In genomic region chr2:12340164-12340563, GRCh38 we compare ENCODE assay signal across 2 cellular contexts.
TF ChIP-seq lines count a peak whose summit lies in the region.

No MANE protein-coding gene starts in this region.

TF ChIP-seq in SK-N-SH, 30 proteins besides CTCF, POLR2A, EP300 and RAD21 (continued from another document):
- TF ChIP-seq, protein P1, sequence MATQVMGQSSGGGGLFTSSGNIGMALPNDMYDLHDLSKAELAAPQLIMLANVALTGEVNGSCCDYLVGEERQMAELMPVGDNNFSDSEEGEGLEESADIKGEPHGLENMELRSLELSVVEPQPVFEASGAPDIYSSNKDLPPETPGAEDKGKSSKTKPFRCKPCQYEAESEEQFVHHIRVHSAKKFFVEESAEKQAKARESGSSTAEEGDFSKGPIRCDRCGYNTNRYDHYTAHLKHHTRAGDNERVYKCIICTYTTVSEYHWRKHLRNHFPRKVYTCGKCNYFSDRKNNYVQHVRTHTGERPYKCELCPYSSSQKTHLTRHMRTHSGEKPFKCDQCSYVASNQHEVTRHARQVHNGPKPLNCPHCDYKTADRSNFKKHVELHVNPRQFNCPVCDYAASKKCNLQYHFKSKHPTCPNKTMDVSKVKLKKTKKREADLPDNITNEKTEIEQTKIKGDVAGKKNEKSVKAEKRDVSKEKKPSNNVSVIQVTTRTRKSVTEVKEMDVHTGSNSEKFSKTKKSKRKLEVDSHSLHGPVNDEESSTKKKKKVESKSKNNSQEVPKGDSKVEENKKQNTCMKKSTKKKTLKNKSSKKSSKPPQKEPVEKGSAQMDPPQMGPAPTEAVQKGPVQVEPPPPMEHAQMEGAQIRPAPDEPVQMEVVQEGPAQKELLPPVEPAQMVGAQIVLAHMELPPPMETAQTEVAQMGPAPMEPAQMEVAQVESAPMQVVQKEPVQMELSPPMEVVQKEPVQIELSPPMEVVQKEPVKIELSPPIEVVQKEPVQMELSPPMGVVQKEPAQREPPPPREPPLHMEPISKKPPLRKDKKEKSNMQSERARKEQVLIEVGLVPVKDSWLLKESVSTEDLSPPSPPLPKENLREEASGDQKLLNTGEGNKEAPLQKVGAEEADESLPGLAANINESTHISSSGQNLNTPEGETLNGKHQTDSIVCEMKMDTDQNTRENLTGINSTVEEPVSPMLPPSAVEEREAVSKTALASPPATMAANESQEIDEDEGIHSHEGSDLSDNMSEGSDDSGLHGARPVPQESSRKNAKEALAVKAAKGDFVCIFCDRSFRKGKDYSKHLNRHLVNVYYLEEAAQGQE (IDR thresholded peaks at IDR 0.05; ENCODE audit: low read depth, low read length) = no peak
- TF ChIP-seq FOSL2 (IDR thresholded peaks at IDR 0.05; ENCODE audit: borderline replicate concordance, low read depth) = no peak
- TF ChIP-seq TCF12 (IDR thresholded peaks at IDR 0.05) = 0 out of 2 replicates have a peak, but pooled peaks have one; percentile 7
- TF ChIP-seq MEF2A (IDR thresholded peaks at IDR 0.05; ENCODE audit: borderline replicate concordance, low read depth) = no peak
- TF ChIP-seq USF1 (IDR thresholded peaks at IDR 0.05; ENCODE audit: borderline replicate concordance, low read depth) = no peak
- TF ChIP-seq SIN3A (IDR thresholded peaks at IDR 0.05; ENCODE audit: borderline replicate concordance, low read depth, low read length) = no peak
TF ChIP-seq in SK-N-SH: peak in this region for 1.

TF ChIP-seq in SK-N-SH treated with all-trans-retinoic acid at 6 μM for 48 hours, 23 proteins besides CTCF, POLR2A, EP300 and RAD21 (continued from another document):
- no peak for TF ChIP-seq CSRNP3 (CRISPR knock-in tag; IDR thresholded peaks at IDR 0.05)
- no peak for TF ChIP-seq ZNF565 (CRISPR knock-in tag; conservative IDR thresholded peaks at IDR 0.05; ENCODE audit: low read depth)
- TF ChIP-seq RARB (CRISPR knock-in tag; IDR thresholded peaks at IDR 0.05) = no peak
- TF ChIP-seq ZNF8 (CRISPR knock-in tag; IDR thresholded peaks at IDR 0.05) = no peak
- TF ChIP-seq GLIS3 (CRISPR knock-in tag; IDR thresholded peaks at IDR 0.05) = no peak
